Comparison of ENCODE assay signal across 20 cellular contexts in the genomic region with DNA sequence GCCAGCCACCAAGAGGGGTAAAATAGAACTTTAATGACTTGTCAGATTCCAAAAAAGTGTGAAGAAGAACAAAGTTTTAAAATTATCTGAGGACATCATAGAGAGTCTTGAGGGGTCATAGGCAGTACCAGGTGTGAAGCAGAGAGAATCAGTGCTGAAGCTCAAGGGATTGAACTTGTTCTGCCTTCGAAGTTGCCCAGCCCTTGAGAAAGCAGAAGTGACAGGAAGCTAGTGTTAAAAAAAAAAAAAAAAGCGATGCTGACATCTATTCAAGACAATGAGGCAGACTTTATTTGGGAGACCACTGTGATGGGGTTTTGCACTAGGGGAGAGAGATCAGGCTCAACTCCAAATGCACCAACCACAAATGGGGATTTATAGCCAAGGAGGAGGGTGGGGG. TPM values are rescaled to one million over a fixed set of nuclear protein-coding genes. Genes with fewer than 3 reads are reported as not detected.
DNase-seq lines count a peak whose midpoint lies in the region; FAIRE-seq and TF ChIP-seq lines count a peak whose summit lies in the region.
"Had no signal": no experiment of that assay in that cellular context is flagged by ENCODE, and none has a peak within 500 bp of the region (broad histone marks: within the 10 kb centered on the region; RNA-seq: fewer than 3 reads in every experiment).

No MANE protein-coding gene starts in this region.

- peak overlapping the region in 3 of 6 donors; percentile 34 to 66 (median 35) for H3K27ac Mint-ChIP-seq in immature natural killer cell
- H3K27ac Mint-ChIP-seq: HFFc6 had no signal

- peaks cover 64 to 87% of the 10 kb centered on the region in 2 donors for H3K4me1 Mint-ChIP-seq in immature natural killer cell

- DNase-seq in SKM-1 treated with dmso at 0.1 percent for 144 hours (lab: John Stamatoyannopoulos, UW; ENCODE audit: unreplicated experiment) (peak; percentile 4), SKM-1 (lab: John Stamatoyannopoulos, UW; ENCODE audit: unreplicated experiment) (no peak), GM12891 (ENCODE audit: insufficient read length, low spot score) (no peak), NOMO-1 treated with dmso at 0.1 percent for 144 hours (lab: John Stamatoyannopoulos, UW; ENCODE audit: unreplicated experiment) (peak; percentile 3), immature natural killer cell (peak in 1 of 3 donors; percentile 12), iPS-NIHi7 (ENCODE audit: extremely low spot score) (no peak), NCI-H345 treated with DMSO at 0.1 percent for 48 hours (lab: John Stamatoyannopoulos, UW; ENCODE audit: unreplicated experiment) (no peak), posterior cingulate gyrus (no peak)
- DNase-seq: DND-41, GDM1, HFFc6, KG1, NCI-H1105 treated with DMSO at 0.1 percent for 48 hours, NCI-H187 treated with DMSO at 0.1 percent for 48 hours, NCI-H345, NCI-H69, Peyer's patch, SK-N-SH had no signal

- H3K9me3 Mint-ChIP-seq in immature natural killer cell = no peaks in the 10 kb centered on the region
- H3K9me3 Mint-ChIP-seq: HFFc6 had no signal

- peak overlapping the region in 3 of 5 donors; percentile 0 to 58 (median 46) for H3K4me3 Mint-ChIP-seq in immature natural killer cell
- H3K4me3 Mint-ChIP-seq: HFFc6 had no signal

- peaks cover 0 to 15% (median 4%) of the 10 kb centered on the region in 3 donors for H3K36me3 Mint-ChIP-seq in immature natural killer cell

- peaks cover 3 to 4% (median 4%) of the 10 kb centered on the region in 3 donors for H3K27me3 Mint-ChIP-seq in immature natural killer cell (ENCODE audit: low read depth in 3 of 3)

- intact Hi-C loops in posterior cingulate gyrus (cut with DNase I) = no loop called here

- no peak for TF ChIP-seq POLR2A in GM12891 (IDR thresholded peaks at IDR 0.05; ENCODE audit: low read depth, low read length)

- FAIRE-seq in GM12891 (lab: Jason Lieb, UNC) = no peak
- FAIRE-seq: A204.1, GM12892 had no signal

TF ChIP-seq in GM12891, 5 proteins besides CTCF, POLR2A, EP300 and RAD21:
- TF ChIP-seq TAF1 (IDR thresholded peaks at IDR 0.05; ENCODE audit: low read depth, low read length) = no peak
- TF ChIP-seq SPI1 (IDR thresholded peaks at IDR 0.05; ENCODE audit: low read depth, low read length) = peak; percentile 68

RNA-seq across cellular contexts. Expression of a gene that starts 21.8 kb away (rescaled TPM):
- polyA plus RNA-seq in GM12891 (2012; ENCODE audit: low read depth, missing spikeins) = 45.2 TPM
- polyA plus RNA-seq in immature natural killer cell = 10 to 100 TPM; 11.5 to 13.8 (median 12.7) TPM

Comparison
In these comparisons a context has a peak if more than half of its experiments do, and no peak if none do; other contexts are left out.
1. DNase-seq: peak in SKM-1 treated with dmso at 0.1 percent for 144 hours (single experiment) and NOMO-1 treated with dmso at 0.1 percent for 144 hours (single experiment); none in SKM-1 (single experiment), GM12891 (single experiment), iPS-NIHi7 (single experiment), NCI-H345 treated with DMSO at 0.1 percent for 48 hours (single experiment) and posterior cingulate gyrus (0 of 10).